8 cellular contexts compared by ENCODE assay signal in genomic region chr12:124565656-124566180, GRCh38. TPM values are rescaled to one million over a fixed set of nuclear protein-coding genes. Genes with fewer than 3 reads are reported as not detected.
A peak's percentile ranks its signal among the peaks of the same experiment; 100 is the strongest.
DNase-seq lines count a peak whose midpoint lies in the region; ATAC-seq and TF ChIP-seq lines count a peak whose summit lies in the region.

No MANE protein-coding gene starts in this region.

- H3K27ac Mint-ChIP-seq in Calu3 (ENCODE audit: unreplicated experiment), result peak overlapping the region; percentile 44

- TF ChIP-seq CTCF in Calu3 (IDR thresholded peaks at IDR 0.05; ENCODE audit: unreplicated experiment), result no peak
- TF ChIP-seq CTCF in Panc1 (IDR thresholded peaks at IDR 0.05), result no peak
- no peak for TF ChIP-seq CTCF in parathyroid adenoma (IDR thresholded peaks at IDR 0.05)

- H3K4me3 ChIP-seq in Panc1 (ENCODE audit: low read depth in 2 of 2, low read length in 2 of 2) (peak overlapping the region; percentile 84), esophagus (ENCODE audit: low read depth in 1 of 2, low read length in 2 of 2) (peak overlapping the region; percentile 80 to 81), parathyroid adenoma (ENCODE audit: low read depth, low read length) (peak overlapping the region; percentile 93)

- no peak for DNase-seq in Calu3
- no peak for DNase-seq in Panc1 (ENCODE audit: low read depth, low spot score)

- H3K4me1 Mint-ChIP-seq in Calu3 (ENCODE audit: low read depth, unreplicated experiment), result peaks cover 10% of the 10 kb centered on the region

- in situ Hi-C loops in Panc1 (cut with HindIII; ENCODE audit: low pct_unique_long_range_greater_than_20kb, low sequenced_read_pairs), result no loop called here

- H3K36me3 ChIP-seq in Panc1 (ENCODE audit: control insufficient read depth, insufficient read depth, low read length) (no peaks in the 10 kb centered on the region; the same call in 1 of the 2 replicates), esophagus (ENCODE audit: control insufficient read depth in 2 of 2, insufficient read depth in 2 of 2, low read length in 1 of 2) (no peaks in the 10 kb centered on the region), parathyroid adenoma (ENCODE audit: control insufficient read depth, insufficient read depth, low read length) (no peaks in the 10 kb centered on the region)

- H3K9me3 Mint-ChIP-seq in Calu3 (ENCODE audit: low read depth, unreplicated experiment), result no peaks in the 10 kb centered on the region

- H3K4me1 ChIP-seq in Panc1 (ENCODE audit: control insufficient read depth, insufficient read depth, low read length) (peaks cover 54% of the 10 kb centered on the region), esophagus (ENCODE audit: control insufficient read depth in 2 of 2, insufficient read depth in 2 of 2, low read length in 1 of 2) (peaks cover 7% of the 10 kb centered on the region in 2 donors), parathyroid adenoma (peaks cover 6% of the 10 kb centered on the region)

- H3K9me3 ChIP-seq in Panc1 (ENCODE audit: control insufficient read depth, insufficient read depth, low read depth, low read length) (no peaks in the 10 kb centered on the region), esophagus (ENCODE audit: control insufficient read depth in 2 of 2, insufficient read depth in 1 of 2, low read depth in 1 of 2, low read length in 1 of 2) (no peaks in the 10 kb centered on the region), parathyroid adenoma (ENCODE audit: control insufficient read depth, low read length) (no peaks in the 10 kb centered on the region)

- CTCF ChIA-PET in Calu3 (lab: Charles Lee) (interaction anchor here (0.6 to 1.0 kb wide), 6 partner anchors 15 to 162 kb away, joined by 3 to 6 read pairs (median 4); no protein-coding TSS in a partner anchor), Panc1 (lab: Charles Lee) (no interaction called here)

- no peaks in the 10 kb centered on the region for H3K27me3 ChIP-seq in Panc1 (ENCODE audit: control insufficient read depth, insufficient read depth, low read length)
- H3K27me3 ChIP-seq in esophagus (ENCODE audit: control insufficient read depth in 1 of 2, insufficient read depth in 2 of 2, low read length in 2 of 2), result no peaks in the 10 kb centered on the region
- H3K27me3 ChIP-seq in parathyroid adenoma (ENCODE audit: control insufficient read depth, insufficient read depth, low read length), result no peaks in the 10 kb centered on the region

- POLR2A ChIA-PET in Panc1 (lab: Charles Lee), result interaction anchor here (0.6 kb wide), 1 partner anchor 14 kb away, joined by 3 read pairs; no protein-coding TSS in a partner anchor

- H3K9ac ChIP-seq in parathyroid adenoma, result peak overlapping the region; percentile 72

- 6% methylated on average over 14 of the region's 14 CpGs for WGBS in esophagus, 2 donors

- intact Hi-C loops in Calu3 (cut with micrococcal nuclease; ENCODE audit: unreplicated experiment), result loop anchor here (5.0 kb wide), 3 partner anchors 53 to 182 kb away; no protein-coding TSS in a partner anchor
- intact Hi-C loops in Panc1 (cut with micrococcal nuclease; ENCODE audit: unreplicated experiment), result loop anchor here (5.0 to 10.0 kb wide), 4 partner anchors 117 to 199 kb away; no protein-coding TSS in a partner anchor

- BruUV-seq in Calu3 (replicated peaks; lab: Mats Ljungman, UMichigan) (TSS peak; percentile 41), Panc1 (replicated peaks; lab: Mats Ljungman, UMichigan) (TSS peak; percentile 83)

- H3K27me3 Mint-ChIP-seq in Calu3 (ENCODE audit: unreplicated experiment), result no peaks in the 10 kb centered on the region

- ATAC-seq in Panc1, result no peak
- no peak for ATAC-seq in HG02588 (IDR thresholded peaks at IDR 0.05; ENCODE audit: unreplicated experiment)
- no peak for ATAC-seq in activated CD4-positive, CD25-positive, alpha-beta regulatory T cell treated with anti-CD3 and anti-CD28 coated beads, Interleukin-2, amount 50 U/mL, for 24 hours
- no peak for ATAC-seq in HG02885 (IDR thresholded peaks at IDR 0.05; ENCODE audit: poor library complexity, unreplicated experiment)
- no peak for ATAC-seq in GM19395 (IDR thresholded peaks at IDR 0.05; ENCODE audit: unreplicated experiment)

- peaks cover 56% of the 10 kb centered on the region for H3K36me3 Mint-ChIP-seq in Calu3 (ENCODE audit: insufficient read depth, unreplicated experiment)

- peak overlapping the region; percentile 92 for H2AFZ ChIP-seq in parathyroid adenoma

- H3K4me3 Mint-ChIP-seq in Calu3 (ENCODE audit: low read depth, unreplicated experiment), result peak overlapping the region; percentile 87

- H3K79me2 ChIP-seq in parathyroid adenoma, result peaks cover 54% of the 10 kb centered on the region

- H3K4me2 ChIP-seq in parathyroid adenoma (ENCODE audit: low read length), result peak overlapping the region; percentile 99

- peak overlapping the region; percentile 83 for H3K27ac ChIP-seq in Panc1 (ENCODE audit: low read length)
- H3K27ac ChIP-seq in esophagus (ENCODE audit: low read depth in 2 of 2, low read length in 1 of 2), result peak overlapping the region; percentile 92 to 97
- no peak overlapping the region for H3K27ac ChIP-seq in parathyroid adenoma

RNA-seq across cellular contexts. Expression of gene NCOR2, which starts 1.7 kb away (rescaled TPM):
- total RNA-seq in Calu3 (2022) (325 and 348 TPM in 2 replicates), Panc1 (2021; ENCODE audit: unreplicated experiment) (461 TPM)
- polyA plus RNA-seq in Panc1 (2012; ENCODE audit: insufficient read length), result 441 TPM
- 10 to 100 TPM; 22.9 to 48.1 TPM for polyA plus RNA-seq in esophagus
